8 cellular contexts compared by ENCODE assay signal in genomic region chr4:138522366-138522765, GRCh38.
DNase-seq lines count a peak whose midpoint lies in the region; ATAC-seq and TF ChIP-seq lines count a peak whose summit lies in the region.

No MANE protein-coding gene starts in this region.

- WGBS in prostate gland: 100% methylated on average over 1 of the region's 1 CpG
- WGBS in esophagus muscularis mucosa: 86% methylated on average over 1 of the region's 1 CpG

- TF ChIP-seq CTCF in VCaP (conservative IDR thresholded peaks at IDR 0.05) (peak; percentile 56), mucosa of descending colon (IDR thresholded peaks at IDR 0.05) (no peak), prostate gland (IDR thresholded peaks at IDR 0.05) (peak in 2 of 4 experiments; percentile 11 to 33), esophagus muscularis mucosa (IDR thresholded peaks at IDR 0.05) (peak in 1 of 3 experiments; percentile 3)

- H3K27me3 ChIP-seq in prostate gland (replicated peaks; ENCODE audit: insufficient read depth) (no peaks in the 10 kb centered on the region), esophagus muscularis mucosa (no peaks in the 10 kb centered on the region)

- no peak overlapping the region for H3K4me3 Mint-ChIP-seq in activated CD8-positive, alpha-beta memory T cell treated with anti-CD3 and anti-CD28 coated beads, Interleukin-2, amount 10 ng/mL, durations not matched to agents 7 days and 5 days
- H3K4me3 Mint-ChIP-seq in activated T-cell treated with anti-CD3 and anti-CD28 coated beads, Interleukin-2, amount 50 U/mL, for 4 hours: no peak overlapping the region

- H3K27me3 Mint-ChIP-seq in activated CD8-positive, alpha-beta memory T cell treated with anti-CD3 and anti-CD28 coated beads, Interleukin-2, amount 10 ng/mL, durations not matched to agents 7 days and 5 days: no peaks in the 10 kb centered on the region
- H3K27me3 Mint-ChIP-seq in activated T-cell treated with anti-CD3 and anti-CD28 coated beads, Interleukin-2, amount 50 U/mL, for 4 hours (ENCODE audit: low read depth): peaks cover 2% of the 10 kb centered on the region

- no peak for TF ChIP-seq EP300 in esophagus muscularis mucosa (IDR thresholded peaks at IDR 0.05)

- no peak overlapping the region for H3K27ac Mint-ChIP-seq in activated CD8-positive, alpha-beta memory T cell treated with anti-CD3 and anti-CD28 coated beads, Interleukin-2, amount 10 ng/mL, durations not matched to agents 7 days and 5 days

- intact Hi-C loops in mucosa of descending colon (cut with DNase I, micrococcal nuclease) (no loop called here), prostate gland (cut with DNase I) (no loop called here), esophagus muscularis mucosa (cut with DNase I) (no loop called here)

- CTCF ChIA-PET in activated CD8-positive, alpha-beta memory T cell treated with anti-CD3 and anti-CD28 coated beads, Interleukin-2, amount 10 ng/mL, durations not matched to agents 7 days and 5 days (lab: Charles Lee): interaction anchor here (1.5 kb wide), 1 partner anchor 13 kb away, joined by 4 read pairs; no protein-coding TSS in a partner anchor

- no peaks in the 10 kb centered on the region for H3K9me3 Mint-ChIP-seq in activated CD8-positive, alpha-beta memory T cell treated with anti-CD3 and anti-CD28 coated beads, Interleukin-2, amount 10 ng/mL, durations not matched to agents 7 days and 5 days (ENCODE audit: low read depth)
- H3K9me3 Mint-ChIP-seq in activated T-cell treated with anti-CD3 and anti-CD28 coated beads, Interleukin-2, amount 50 U/mL, for 4 hours: peaks cover 15% of the 10 kb centered on the region

- H3K4me1 ChIP-seq in mucosa of descending colon (ENCODE audit: low read depth): no peaks in the 10 kb centered on the region
- H3K4me1 ChIP-seq in prostate gland (replicated peaks): no peaks in the 10 kb centered on the region
- no peaks in the 10 kb centered on the region for H3K4me1 ChIP-seq in esophagus muscularis mucosa

- TF ChIP-seq POLR2A in prostate gland (IDR thresholded peaks at IDR 0.05) (no peak), esophagus muscularis mucosa (IDR thresholded peaks at IDR 0.05; ENCODE audit: low read depth) (no peak)

- no peaks in the 10 kb centered on the region for H3K9me3 ChIP-seq in mucosa of descending colon
- H3K9me3 ChIP-seq in prostate gland: no peaks in the 10 kb centered on the region
- H3K9me3 ChIP-seq in esophagus muscularis mucosa: no peaks in the 10 kb centered on the region

- H3K4me1 Mint-ChIP-seq in activated CD8-positive, alpha-beta memory T cell treated with anti-CD3 and anti-CD28 coated beads, Interleukin-2, amount 10 ng/mL, durations not matched to agents 7 days and 5 days: no peaks in the 10 kb centered on the region
- H3K4me1 Mint-ChIP-seq in activated T-cell treated with anti-CD3 and anti-CD28 coated beads, Interleukin-2, amount 50 U/mL, for 4 hours (ENCODE audit: low read depth): no peaks in the 10 kb centered on the region

- H3K36me3 ChIP-seq in mucosa of descending colon (ENCODE audit: low read depth) (no peaks in the 10 kb centered on the region), prostate gland (no peaks in the 10 kb centered on the region), esophagus muscularis mucosa (no peaks in the 10 kb centered on the region)

- no peak overlapping the region for H3K27ac ChIP-seq in VCaP
- no peak overlapping the region for H3K27ac ChIP-seq in prostate gland
- no peak overlapping the region for H3K27ac ChIP-seq in esophagus muscularis mucosa (replicated peaks in 1 of 4)

- H3K4me3 ChIP-seq in mucosa of descending colon (no peak overlapping the region), prostate gland (no peak overlapping the region), esophagus muscularis mucosa (no peak overlapping the region)

- H3K36me3 Mint-ChIP-seq in activated CD8-positive, alpha-beta memory T cell treated with anti-CD3 and anti-CD28 coated beads, Interleukin-2, amount 10 ng/mL, durations not matched to agents 7 days and 5 days: no peaks in the 10 kb centered on the region
- H3K36me3 Mint-ChIP-seq in activated T-cell treated with anti-CD3 and anti-CD28 coated beads, Interleukin-2, amount 50 U/mL, for 4 hours (ENCODE audit: insufficient read depth): no peaks in the 10 kb centered on the region

- ATAC-seq in GM18502 (IDR thresholded peaks at IDR 0.05; ENCODE audit: poor library complexity, unreplicated experiment) (peak; percentile 78), HG03095 (IDR thresholded peaks at IDR 0.05; ENCODE audit: unreplicated experiment) (peak; percentile 68), mucosa of descending colon (peak; percentile 62)
- no peak for ATAC-seq in activated CD8-positive, alpha-beta memory T cell treated with anti-CD3 and anti-CD28 coated beads, Interleukin-2, amount 10 ng/mL, durations not matched to agents 7 days and 5 days
- no peak for ATAC-seq in activated T-cell treated with anti-CD3 and anti-CD28 coated beads, Interleukin-2, amount 50 U/mL, for 4 hours

- peak in 1 of 3 donors; percentile 9 for DNase-seq in mucosa of descending colon
- no peak for DNase-seq in activated CD8-positive, alpha-beta memory T cell treated with anti-CD3 and anti-CD28 coated beads, Interleukin-2, amount 10 ng/mL, durations not matched to agents 7 days and 5 days
- DNase-seq in activated T-cell treated with anti-CD3 and anti-CD28 coated beads, Interleukin-2, amount 50 U/mL, for 4 hours: no peak
- DNase-seq in prostate gland (ENCODE audit: low spot score): no peak
- no peak for DNase-seq in esophagus muscularis mucosa (ENCODE audit: extremely low spot score)

Comparison
In these comparisons a context has a peak if more than half of its experiments do, and no peak if none do; other contexts are left out.
1. ATAC-seq: peak in GM18502 (single experiment), HG03095 (single experiment) and mucosa of descending colon (single experiment); none in activated CD8-positive, alpha-beta memory T cell treated with anti-CD3 and anti-CD28 coated beads, Interleukin-2, amount 10 ng/mL, durations not matched to agents 7 days and 5 days (single experiment) and activated T-cell treated with anti-CD3 and anti-CD28 coated beads, Interleukin-2, amount 50 U/mL, for 4 hours (0 of 2).